In the genomic region with DNA sequence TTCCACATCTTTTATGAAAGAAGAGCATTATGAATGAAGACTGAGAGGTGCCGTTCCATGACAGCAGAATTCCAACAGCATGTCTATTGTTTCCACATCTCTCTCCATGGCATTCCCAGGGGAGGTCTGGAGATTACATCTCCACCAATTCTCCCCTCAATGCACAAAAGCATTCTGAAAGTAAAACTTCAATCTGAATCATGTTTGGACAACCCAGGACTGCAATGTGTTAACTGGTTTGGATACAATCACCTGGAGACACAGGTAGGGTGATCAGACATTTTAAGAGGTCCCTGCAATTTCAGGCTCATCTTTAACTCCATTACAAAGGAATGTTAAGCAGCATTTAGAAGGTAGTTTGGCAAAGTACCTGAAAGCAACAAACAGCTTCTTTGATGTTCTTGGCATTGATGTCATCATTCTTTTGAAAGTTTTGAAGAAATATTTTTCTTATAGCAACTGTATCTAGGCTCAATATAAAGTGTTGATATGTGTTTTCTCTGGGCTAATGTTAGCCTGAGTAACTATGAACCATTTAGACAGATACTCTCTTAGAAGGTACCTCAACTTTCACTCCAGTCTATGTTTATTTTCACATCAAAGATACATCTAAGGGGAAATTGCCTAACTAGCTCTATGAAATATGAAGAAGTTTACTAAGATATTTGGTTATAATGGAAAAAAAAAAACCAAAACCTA, we compare ENCODE assay signal across 10 cellular contexts.
DNase-seq lines count a peak whose midpoint lies in the region; ATAC-seq, FAIRE-seq and TF ChIP-seq lines count a peak whose summit lies in the region.
"Had no signal": no experiment of that assay in that cellular context is flagged by ENCODE, and none has a peak within 500 bp of the region (broad histone marks: within the 10 kb centered on the region; RNA-seq: fewer than 3 reads in every experiment).

No MANE protein-coding gene starts in this region.

- H3K9me2 ChIP-seq in PC-9 (ENCODE audit: insufficient read depth): no peaks in the 10 kb centered on the region

- intact Hi-C loops in PC-9 (cut with micrococcal nuclease; ENCODE audit: unreplicated experiment): no loop called here

- H3K36me3 Mint-ChIP-seq in chondrocyte (ENCODE audit: low read depth) (no peaks in the 10 kb centered on the region), endodermal cell (ENCODE audit: low read depth) (no peaks in the 10 kb centered on the region)

- no TSS peak for BruUV-seq in PC-9 (replicated peaks; lab: Mats Ljungman, UMichigan)

- H3K79me2 ChIP-seq in PC-9 (ENCODE audit: low read depth): peaks cover 56% of the 10 kb centered on the region

- WGBS in endodermal cell (ENCODE audit: insufficient coverage in 1 of 2, insufficient read length in 1 of 2), 2 experiments: 75% methylated on average over 1 of the region's 1 CpG; no CpG with 5 or more reads in 1 of the 2 experiments

- peak; percentile 55 for ATAC-seq in omental fat pad (ENCODE audit: low FRiP score)
- no peak for ATAC-seq in HG02840 (IDR thresholded peaks at IDR 0.05; ENCODE audit: low FRiP score, unreplicated experiment)
- no peak for ATAC-seq in GM19328 (IDR thresholded peaks at IDR 0.05; ENCODE audit: unreplicated experiment)

- peak overlapping the region; percentile 71 for H3K27ac Mint-ChIP-seq in chondrocyte (ENCODE audit: unreplicated experiment)
- no peak overlapping the region for H3K27ac Mint-ChIP-seq in endodermal cell

- no peak overlapping the region for H2AFZ ChIP-seq in PC-9

- H3K36me3 ChIP-seq in PC-9 (ENCODE audit: low read depth) (peaks cover 6% of the 10 kb centered on the region; the same call in 1 of the 2 replicates), endodermal cell (ENCODE audit: control insufficient read depth, insufficient read depth, low read length) (no peaks in the 10 kb centered on the region)

- no peak overlapping the region for H3K4me3 ChIP-seq in PC-9
- no peak overlapping the region for H3K4me3 ChIP-seq in endodermal cell (ENCODE audit: low read length)

- H3K9me3 ChIP-seq in PC-9 (ENCODE audit: insufficient read depth, low read depth): no peaks in the 10 kb centered on the region
- no peaks in the 10 kb centered on the region for H3K9me3 ChIP-seq in endodermal cell (ENCODE audit: control insufficient read depth, low read length)

- H3F3A ChIP-seq in PC-9 (ENCODE audit: insufficient read depth, low read depth): peaks cover 14% of the 10 kb centered on the region

- TF ChIP-seq CTCF in PC-9 (conservative IDR thresholded peaks at IDR 0.05) (no peak), chondrocyte (IDR thresholded peaks at IDR 0.05) (no peak), omental fat pad (IDR thresholded peaks at IDR 0.05) (no peak), endodermal cell (conservative IDR thresholded peaks at IDR 0.05) (no peak)

- H3K27ac ChIP-seq in PC-9 (0 out of 2 replicates have a peak overlapping the region, but pooled peaks have one; percentile 7), endodermal cell (ENCODE audit: low read depth, low read length) (no peak overlapping the region)

- H4K20me1 ChIP-seq in PC-9 (ENCODE audit: insufficient read depth): no peaks in the 10 kb centered on the region

- no peaks in the 10 kb centered on the region for H3K27me3 Mint-ChIP-seq in chondrocyte (ENCODE audit: low read depth)
- H3K27me3 Mint-ChIP-seq in endodermal cell (ENCODE audit: insufficient read depth): no peaks in the 10 kb centered on the region

- POLR2A ChIA-PET in PC-9 (lab: Charles Lee; ENCODE audit: unreplicated experiment): no interaction called here

- CTCF ChIA-PET in PC-9 (lab: Charles Lee): no interaction called here

- peaks cover 58% of the 10 kb centered on the region for H3K4me1 Mint-ChIP-seq in chondrocyte (ENCODE audit: low read depth)
- H3K4me1 Mint-ChIP-seq in endodermal cell: peaks cover 12% of the 10 kb centered on the region

- H3K4me1 ChIP-seq in PC-9 (replicated peaks; ENCODE audit: insufficient read depth) (peaks cover 31% of the 10 kb centered on the region), endodermal cell (ENCODE audit: control insufficient read depth, insufficient read depth, low read length) (peaks cover 2% of the 10 kb centered on the region)

- no peak overlapping the region for H3K4me2 ChIP-seq in PC-9

- H3K27me3 ChIP-seq in PC-9 (ENCODE audit: insufficient read depth, low read depth): no peaks in the 10 kb centered on the region
- H3K27me3 ChIP-seq in endodermal cell (ENCODE audit: control insufficient read depth, insufficient read depth, low read length, poor library complexity, severe bottlenecking): no peaks in the 10 kb centered on the region

- DNase-seq in GM19239 (ENCODE audit: insufficient read length, low spot score): no peak
- peak in 1 of 2 experiments; percentile 44 for DNase-seq in PC-9
- no peak for DNase-seq in chondrocyte (ENCODE audit: low spot score)
- DNase-seq in omental fat pad (ENCODE audit: low spot score): no peak
- no peak for DNase-seq in endodermal cell
- DNase-seq: KG1, midbrain, NCI-H2081 had no signal

- no peak overlapping the region for H3K9ac ChIP-seq in endodermal cell (ENCODE audit: extremely low read depth, low read length, poor library complexity, severe bottlenecking)

- H3K4me3 Mint-ChIP-seq in chondrocyte (ENCODE audit: unreplicated experiment) (no peak overlapping the region), endodermal cell (no peak overlapping the region)

- no peaks in the 10 kb centered on the region for H3K9me3 Mint-ChIP-seq in chondrocyte (ENCODE audit: low read depth)
- H3K9me3 Mint-ChIP-seq in endodermal cell: no peaks in the 10 kb centered on the region

- peak; percentile 18 for FAIRE-seq in GM19239 (lab: Jason Lieb, UNC)
